11 cellular contexts compared by ENCODE assay signal in the genomic region with DNA sequence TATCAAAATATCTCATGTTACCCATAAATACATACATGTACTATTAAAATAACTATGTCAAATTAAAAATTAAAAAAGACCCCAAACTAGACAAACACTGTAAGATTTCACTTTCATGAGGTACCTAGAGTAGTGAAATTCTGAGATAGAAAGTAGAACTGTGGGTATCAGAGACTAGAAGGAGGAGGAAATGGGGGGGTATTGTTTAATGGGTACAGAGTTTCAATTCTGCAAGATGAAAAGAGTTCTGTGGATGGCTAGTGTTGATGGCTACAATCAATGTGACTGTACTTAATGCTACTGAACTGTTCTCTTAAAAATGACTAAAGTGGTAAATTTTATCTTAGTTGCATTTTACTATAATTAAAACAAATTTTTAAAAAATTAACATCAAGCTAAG. TPM values are rescaled to one million over a fixed set of nuclear protein-coding genes. Genes with fewer than 3 reads are reported as not detected.
DNase-seq lines count a peak whose midpoint lies in the region; ATAC-seq and TF ChIP-seq lines count a peak whose summit lies in the region.
"Had no signal": no experiment of that assay in that cellular context is flagged by ENCODE, and none has a peak within 500 bp of the region (broad histone marks: within the 10 kb centered on the region; RNA-seq: fewer than 3 reads in every experiment).

No MANE protein-coding gene starts in this region.

- H3K4me3 Mint-ChIP-seq in activated CD8-positive, alpha-beta T cell treated with anti-CD3 and anti-CD28 coated beads for 36 hours = no peak overlapping the region
- H3K4me3 Mint-ChIP-seq in neural progenitor cell = no peak overlapping the region

- TF ChIP-seq CTCF in activated CD8-positive, alpha-beta T cell treated with anti-CD3 and anti-CD28 coated beads for 36 hours (IDR thresholded peaks at IDR 0.05) = no peak
- TF ChIP-seq CTCF in neural progenitor cell (IDR thresholded peaks at IDR 0.05) = no peak

- H3K27me3 Mint-ChIP-seq in activated CD8-positive, alpha-beta T cell treated with anti-CD3 and anti-CD28 coated beads for 36 hours = no peaks in the 10 kb centered on the region
- H3K27me3 Mint-ChIP-seq in neural progenitor cell (ENCODE audit: insufficient read depth, low read depth) = no peaks in the 10 kb centered on the region

- H3K36me3 Mint-ChIP-seq in activated CD8-positive, alpha-beta T cell treated with anti-CD3 and anti-CD28 coated beads for 36 hours (ENCODE audit: low read depth) = peaks cover 31% of the 10 kb centered on the region
- H3K36me3 Mint-ChIP-seq in neural progenitor cell = peaks cover 70% of the 10 kb centered on the region
- peaks cover 13 to 31% of the 10 kb centered on the region in 2 donors for H3K36me3 Mint-ChIP-seq in activated naive CD4-positive, alpha-beta T cell treated with anti-CD3 and anti-CD28 coated beads, Interleukin-2, amount 50 U/mL, for 72 hours

- H3K4me3 ChIP-seq in neural progenitor cell = no peak overlapping the region

- peak overlapping the region; percentile 59 for H3K27ac Mint-ChIP-seq in activated CD8-positive, alpha-beta T cell treated with anti-CD3 and anti-CD28 coated beads for 36 hours
- no peak overlapping the region for H3K27ac Mint-ChIP-seq in neural progenitor cell
- H3K27ac Mint-ChIP-seq in activated naive CD4-positive, alpha-beta T cell treated with anti-CD3 and anti-CD28 coated beads, Interleukin-2, amount 50 U/mL, for 72 hours = peak overlapping the region in 1 of 2 donors; percentile 12

- peaks cover 13% of the 10 kb centered on the region for H3K9me3 Mint-ChIP-seq in activated CD8-positive, alpha-beta T cell treated with anti-CD3 and anti-CD28 coated beads for 36 hours
- H3K9me3 Mint-ChIP-seq in neural progenitor cell = peaks cover 71% of the 10 kb centered on the region
- H3K9me3 Mint-ChIP-seq in activated naive CD4-positive, alpha-beta T cell treated with anti-CD3 and anti-CD28 coated beads, Interleukin-2, amount 50 U/mL, for 72 hours = peaks cover 14 to 15% of the 10 kb centered on the region in 2 donors

- intact Hi-C loops in activated CD8-positive, alpha-beta T cell treated with anti-CD3 and anti-CD28 coated beads for 36 hours (cut with micrococcal nuclease) = no loop called here

- H3K79me2 ChIP-seq in neural progenitor cell (ENCODE audit: low read depth) = peaks cover 100% of the 10 kb centered on the region

- H4K20me1 ChIP-seq in neural progenitor cell (ENCODE audit: low read depth) = peaks cover 17% of the 10 kb centered on the region

- no peak for DNase-seq in activated CD8-positive, alpha-beta T cell treated with anti-CD3 and anti-CD28 coated beads for 36 hours
- DNase-seq in mesenteric fat pad (ENCODE audit: low spot score) = no peak
- DNase-seq in NCI-H446 treated with DMSO at 0.1 percent for 48 hours (lab: John Stamatoyannopoulos, UW) = no peak
- no peak for DNase-seq in neural progenitor cell (ENCODE audit: low spot score)
- DNase-seq in activated naive CD4-positive, alpha-beta T cell treated with anti-CD3 and anti-CD28 coated beads, Interleukin-2, amount 50 U/mL, for 72 hours (ENCODE audit: low spot score in 2 of 2) = no peak
- DNase-seq: activated CD4-positive, CD25-positive, alpha-beta regulatory T cell treated with anti-CD3 and anti-CD28 coated beads, Interleukin-2, amount 50 U/mL, for 72 hours; brain microvascular endothelial cell; GOT3 had no signal

- no peaks in the 10 kb centered on the region for H3K27me3 ChIP-seq in neural progenitor cell
- H3K27me3 ChIP-seq: brain microvascular endothelial cell had no signal

- peaks cover 10% of the 10 kb centered on the region for H3K9me3 ChIP-seq in neural progenitor cell (ENCODE audit: low read depth)

- no peak overlapping the region for H3K9ac ChIP-seq in neural progenitor cell

- CTCF ChIA-PET in activated CD8-positive, alpha-beta T cell treated with anti-CD3 and anti-CD28 coated beads for 36 hours (lab: Charles Lee) = interaction anchor here (1.3 kb wide), 1 partner anchor 37 kb away, joined by 4 read pairs; no protein-coding TSS in a partner anchor

- ATAC-seq in GM18499 (IDR thresholded peaks at IDR 0.05; ENCODE audit: insufficient read depth, unreplicated experiment) (peak; percentile 53), GM19463 (IDR thresholded peaks at IDR 0.05; ENCODE audit: unreplicated experiment) (peak; percentile 76), HG03064 (IDR thresholded peaks at IDR 0.05; ENCODE audit: low read depth, unreplicated experiment) (peak; percentile 69)
- ATAC-seq in activated CD8-positive, alpha-beta T cell treated with anti-CD3 and anti-CD28 coated beads for 36 hours = peak; percentile 79
- no peak for ATAC-seq in activated naive CD4-positive, alpha-beta T cell treated with anti-CD3 and anti-CD28 coated beads, Interleukin-2, amount 50 U/mL, for 72 hours

- H3K36me3 ChIP-seq in neural progenitor cell = peaks cover 15% of the 10 kb centered on the region
- H3K36me3 ChIP-seq: brain microvascular endothelial cell had no signal

- H3F3A ChIP-seq in neural progenitor cell (ENCODE audit: low read depth) = no peaks in the 10 kb centered on the region

- H3K4me2 ChIP-seq in neural progenitor cell = no peak overlapping the region

- no peak overlapping the region for H2AFZ ChIP-seq in neural progenitor cell (replicated peaks)

- peaks cover 76% of the 10 kb centered on the region for H3K4me1 Mint-ChIP-seq in activated CD8-positive, alpha-beta T cell treated with anti-CD3 and anti-CD28 coated beads for 36 hours (ENCODE audit: low read depth)
- no peaks in the 10 kb centered on the region for H3K4me1 Mint-ChIP-seq in neural progenitor cell

- peaks cover 8% of the 10 kb centered on the region for H3K4me1 ChIP-seq in neural progenitor cell

- no peak overlapping the region for H3K27ac ChIP-seq in neural progenitor cell
- H3K27ac ChIP-seq: brain microvascular endothelial cell had no signal

- POLR2A ChIA-PET in activated CD8-positive, alpha-beta T cell treated with anti-CD3 and anti-CD28 coated beads for 36 hours (lab: Charles Lee) = no interaction called here

RNA-seq across cellular contexts. Expression of a gene that starts 36.6 kb away (rescaled TPM):
- 10 to 100 TPM; 29.4 to 30.5 TPM for total RNA-seq in activated CD8-positive, alpha-beta T cell treated with anti-CD3 and anti-CD28 coated beads for 36 hours
- total RNA-seq in mesenteric fat pad (13.1 TPM), neural progenitor cell (ENCODE audit: low replicate concordance) (16.4 and 24.1 TPM in 2 replicates)
- total RNA-seq in activated naive CD4-positive, alpha-beta T cell treated with anti-CD3 and anti-CD28 coated beads, Interleukin-2, amount 50 U/mL, for 72 hours = 10 to 100 TPM; 20.3 to 27.0 TPM

Comparison
In these comparisons a context has a peak if more than half of its experiments do, and no peak if none do; other contexts are left out.
1. ATAC-seq: peak in GM18499 (single experiment), GM19463 (single experiment), HG03064 (single experiment) and activated CD8-positive, alpha-beta T cell treated with anti-CD3 and anti-CD28 coated beads for 36 hours (single experiment); none in activated naive CD4-positive, alpha-beta T cell treated with anti-CD3 and anti-CD28 coated beads, Interleukin-2, amount 50 U/mL, for 72 hours (0 of 2).